Comparison of ENCODE assay signal across 5 cellular contexts in genomic region chr10:101011517-101012423, GRCh38. TPM values are rescaled to one million over a fixed set of nuclear protein-coding genes. Genes with fewer than 3 reads are reported as not detected.
A peak's percentile ranks its signal among the peaks of the same experiment; 100 is the strongest.
DNase-seq lines count a peak whose midpoint lies in the region; ATAC-seq and TF ChIP-seq lines count a peak whose summit lies in the region.
"Had no signal": no experiment of that assay in that cellular context is flagged by ENCODE, and none has a peak within 500 bp of the region (broad histone marks: within the 10 kb centered on the region; RNA-seq: fewer than 3 reads in every experiment).

No MANE protein-coding gene starts in this region.

- no peaks in the 10 kb centered on the region for H3K79me2 ChIP-seq in SK-N-SH (ENCODE audit: insufficient read depth)
- H3K79me2 ChIP-seq in neural progenitor cell (ENCODE audit: low read depth): no peaks in the 10 kb centered on the region

- H2AFZ ChIP-seq in SK-N-SH (ENCODE audit: low read depth) (no peak overlapping the region), neural progenitor cell (replicated peaks) (no peak overlapping the region)

- peaks cover 21% of the 10 kb centered on the region for H3K27me3 Mint-ChIP-seq in neural progenitor cell (ENCODE audit: insufficient read depth, low read depth)

- no peak for ATAC-seq in GM18868 (IDR thresholded peaks at IDR 0.05; ENCODE audit: unreplicated experiment)

- H3K27ac Mint-ChIP-seq in neural progenitor cell: peak overlapping the region; percentile 25

- DNase-seq in SK-N-SH: peak; percentile 58
- DNase-seq in neural progenitor cell (ENCODE audit: low spot score): peak; percentile 65
- DNase-seq in SHP77 treated with DMSO at 0.1 percent for 48 hours (lab: John Stamatoyannopoulos, UW): no peak

- no peak overlapping the region for H3K4me2 ChIP-seq in SK-N-SH
- no peak overlapping the region for H3K4me2 ChIP-seq in neural progenitor cell
- H3K4me2 ChIP-seq: smooth muscle cell had no signal

- peaks cover 0 to 8% of the 10 kb centered on the region in 2 experiments for H3K36me3 ChIP-seq in SK-N-SH (replicated peaks in 1 of 2; ENCODE audit: control insufficient read depth in 1 of 2, insufficient read depth in 2 of 2, low read length in 1 of 2)
- no peaks in the 10 kb centered on the region for H3K36me3 ChIP-seq in neural progenitor cell

- no peaks in the 10 kb centered on the region for H4K20me1 ChIP-seq in SK-N-SH (ENCODE audit: insufficient read depth)
- H4K20me1 ChIP-seq in neural progenitor cell (ENCODE audit: low read depth): no peaks in the 10 kb centered on the region

- TF ChIP-seq CTCF in SK-N-SH (IDR thresholded peaks at IDR 0.05): peak; percentile 47
- peak; percentile 55 for TF ChIP-seq CTCF in neural progenitor cell (IDR thresholded peaks at IDR 0.05)

- H3K27ac ChIP-seq in SK-N-SH (ENCODE audit: low read depth in 2 of 2, low read length in 1 of 2): peak overlapping the region in 1 of 2 experiments; percentile 76; a peak in 1 of 4 replicates
- no peak overlapping the region for H3K27ac ChIP-seq in neural progenitor cell

- no peaks in the 10 kb centered on the region for H3K9me2 ChIP-seq in SK-N-SH

- H3K9me3 Mint-ChIP-seq in neural progenitor cell: no peaks in the 10 kb centered on the region

- no peaks in the 10 kb centered on the region for H3K36me3 Mint-ChIP-seq in neural progenitor cell

- H3K4me3 Mint-ChIP-seq in neural progenitor cell: no peak overlapping the region

- TF ChIP-seq EP300 in SK-N-SH (IDR thresholded peaks at IDR 0.05; ENCODE audit: borderline replicate concordance in 1 of 2, low read depth in 1 of 2, low read length in 1 of 2): no peak

- 90% methylated on average over 15 of the region's 22 CpGs for WGBS in SK-N-SH (ENCODE audit: low lambda C conversion rate)

- H3K4me3 ChIP-seq in SK-N-SH (ENCODE audit: low read depth in 2 of 2, low read length in 1 of 2) (no peak overlapping the region), neural progenitor cell (no peak overlapping the region)
- H3K4me3 ChIP-seq: smooth muscle cell had no signal

- H3K9me3 ChIP-seq in SK-N-SH (no peaks in the 10 kb centered on the region), neural progenitor cell (ENCODE audit: low read depth) (no peaks in the 10 kb centered on the region)

- H3K4me1 ChIP-seq in SK-N-SH (ENCODE audit: control insufficient read depth in 1 of 2, insufficient read depth in 2 of 2, low read depth in 1 of 2, low read length in 1 of 2) (peaks cover 12 to 29% of the 10 kb centered on the region in 2 experiments; a peak in 3 of 4 replicates), neural progenitor cell (peaks cover 18% of the 10 kb centered on the region)

- H3K4me1 Mint-ChIP-seq in neural progenitor cell: peaks cover 35% of the 10 kb centered on the region

- CTCF ChIA-PET in SK-N-SH (lab: Yijun Ruan, JAX): interaction anchor here (1.0 to 7.6 kb wide), 21 partner anchors 12 to 450 kb away, joined by 3 to 132 read pairs (median 5); partner anchors contain the start of genes LZTS2, PDZD7, SEMA4G and SFXN3

- H3K27me3 ChIP-seq in SK-N-SH (ENCODE audit: insufficient read depth) (no peaks in the 10 kb centered on the region), neural progenitor cell (peaks cover 25% of the 10 kb centered on the region)

- TF ChIP-seq RAD21 in SK-N-SH (IDR thresholded peaks at IDR 0.05; ENCODE audit: low read length): 0 out of 2 replicates have a peak, but pooled peaks have one; percentile 2

- H3F3A ChIP-seq in SK-N-SH (replicated peaks; ENCODE audit: insufficient read depth): peaks cover 18% of the 10 kb centered on the region
- H3F3A ChIP-seq in neural progenitor cell (ENCODE audit: low read depth): peaks cover 17% of the 10 kb centered on the region

- POLR2A ChIA-PET in SK-N-SH (lab: Yijun Ruan, JAX): interaction anchor here (0.6 to 1.3 kb wide), 4 partner anchors 11 to 31 kb away, joined by 3 to 5 read pairs (median 4); partner anchors contain the start of gene LZTS2

- no peak overlapping the region for H3K9ac ChIP-seq in SK-N-SH
- H3K9ac ChIP-seq in neural progenitor cell: no peak overlapping the region

TF ChIP-seq in SK-N-SH, 30 proteins besides CTCF, POLR2A, EP300 and RAD21:
- no peak for TF ChIP-seq MXI1 (IDR thresholded peaks at IDR 0.05; ENCODE audit: low read depth, low read length)
- TF ChIP-seq TEAD4 (IDR thresholded peaks at IDR 0.05; ENCODE audit: borderline replicate concordance, insufficient read depth): no peak
- no peak for TF ChIP-seq TCF12 (IDR thresholded peaks at IDR 0.05)
- no peak for TF ChIP-seq YY1 (IDR thresholded peaks at IDR 0.05; ENCODE audit: low read depth)
- TF ChIP-seq USF2 (IDR thresholded peaks at IDR 0.05; ENCODE audit: borderline replicate concordance, low read depth, low read length): no peak
- no peak for TF ChIP-seq FOXJ3 (CRISPR knock-in tag; IDR thresholded peaks at IDR 0.05)
- no peak for TF ChIP-seq RXRA (IDR thresholded peaks at IDR 0.05; ENCODE audit: borderline replicate concordance, low read depth)
- TF ChIP-seq MEF2A (IDR thresholded peaks at IDR 0.05; ENCODE audit: borderline replicate concordance, low read depth): no peak
- no peak for TF ChIP-seq GATA2 (CRISPR knock-in tag; IDR thresholded peaks at IDR 0.05)
- TF ChIP-seq RCOR1 (IDR thresholded peaks at IDR 0.05; ENCODE audit: low read length): no peak
- TF ChIP-seq SIN3A (IDR thresholded peaks at IDR 0.05; ENCODE audit: borderline replicate concordance, low read depth, low read length): no peak
- TF ChIP-seq SMC3 (IDR thresholded peaks at IDR 0.05; ENCODE audit: low read depth, low read length): no peak
- no peak for TF ChIP-seq ELF1 (IDR thresholded peaks at IDR 0.05)
- no peak for TF ChIP-seq EZH2phosphoT487 (IDR thresholded peaks at IDR 0.05; ENCODE audit: borderline replicate concordance, low read depth)
- no peak for TF ChIP-seq NFIC (IDR thresholded peaks at IDR 0.05; ENCODE audit: borderline replicate concordance)
- TF ChIP-seq FOXM1 (IDR thresholded peaks at IDR 0.05; ENCODE audit: low read depth): no peak

RNA-seq across cellular contexts. Expression of gene LZTS2, which starts 12.2 kb away (rescaled TPM):
- 50.6 and 52.2 TPM in 2 replicates for polyA plus RNA-seq in SK-N-SH (2012; rRNA removed)
- polyA plus RNA-seq in SK-N-SH (2012; cell fraction: cytosol; rRNA removed): 18.5 and 31.3 TPM in 2 replicates
- 105 and 145 TPM in 2 replicates for polyA plus RNA-seq in SK-N-SH (2012; cell fraction: nucleus; rRNA removed)
- 34.7 and 111 TPM in 2 replicates for total RNA-seq in neural progenitor cell (ENCODE audit: low replicate concordance)

RNA-seq across cellular contexts. Expression of gene PDZD7, which starts 19.2 kb away (rescaled TPM):
- polyA plus RNA-seq in SK-N-SH (2012; rRNA removed): 1.9 and 2.3 TPM in 2 replicates
- 0.95 and 1.5 TPM in 2 replicates for polyA plus RNA-seq in SK-N-SH (2012; cell fraction: cytosol; rRNA removed)
- polyA plus RNA-seq in SK-N-SH (2012; cell fraction: nucleus; rRNA removed): 5.4 and 6.8 TPM in 2 replicates
- total RNA-seq in neural progenitor cell (ENCODE audit: low replicate concordance): 0.25 TPM in 1 of 2 replicates, not detected in the other

RNA-seq across cellular contexts. Expression of gene SFXN3, which starts 19.3 kb away (rescaled TPM):
- 142 and 229 TPM in 2 replicates for polyA plus RNA-seq in SK-N-SH (2012; rRNA removed)
- 44.8 and 65.6 TPM in 2 replicates for polyA plus RNA-seq in SK-N-SH (2012; cell fraction: cytosol; rRNA removed)
- polyA plus RNA-seq in SK-N-SH (2012; cell fraction: nucleus; rRNA removed): 1,157 and 1,277 TPM in 2 replicates
- 0.09 TPM in 1 of 2 replicates, not detected in the other for total RNA-seq in neural progenitor cell (ENCODE audit: low replicate concordance)

RNA-seq across cellular contexts. Expression of gene TWNK, which starts 24.4 kb away (rescaled TPM):
- polyA plus RNA-seq in SK-N-SH (2012; rRNA removed): 16.4 and 20.0 TPM in 2 replicates
- 16.6 and 20.2 TPM in 2 replicates for polyA plus RNA-seq in SK-N-SH (2012; cell fraction: cytosol; rRNA removed)
- polyA plus RNA-seq in SK-N-SH (2012; cell fraction: nucleus; rRNA removed): 15.7 and 20.7 TPM in 2 replicates
- total RNA-seq in neural progenitor cell (ENCODE audit: low replicate concordance): 6.4 and 7.1 TPM in 2 replicates

RNA-seq across cellular contexts. Expression of gene MRPL43, which starts 24.5 kb away (rescaled TPM):
- 173 and 208 TPM in 2 replicates for polyA plus RNA-seq in SK-N-SH (2012; rRNA removed)
- 100 and 140 TPM in 2 replicates for polyA plus RNA-seq in SK-N-SH (2012; cell fraction: cytosol; rRNA removed)
- polyA plus RNA-seq in SK-N-SH (2012; cell fraction: nucleus; rRNA removed): 160 and 186 TPM in 2 replicates
- 24.5 and 55.8 TPM in 2 replicates for total RNA-seq in neural progenitor cell (ENCODE audit: low replicate concordance)
